Comparison of ENCODE assay signal across 7 cellular contexts in genomic region chr3:15291589-15292541, GRCh38. TPM values are rescaled to one million over a fixed set of nuclear protein-coding genes. Genes with fewer than 3 reads are reported as not detected.
A peak's percentile ranks its signal among the peaks of the same experiment; 100 is the strongest.
DNase-seq lines count a peak whose midpoint lies in the region; ATAC-seq, FAIRE-seq and TF ChIP-seq lines count a peak whose summit lies in the region.

No MANE protein-coding gene starts in this region.

- H3K9me3 ChIP-seq in small intestine (ENCODE audit: control insufficient read depth, low read depth): no peaks in the 10 kb centered on the region

- TF ChIP-seq CTCF in activated B cell treated with CpG ODN at 0.5 μM for 24 hours (IDR thresholded peaks at IDR 0.05): no peak

- no peaks in the 10 kb centered on the region for H3K27me3 Mint-ChIP-seq in activated B cell treated with CpG ODN at 0.5 μM for 24 hours
- H3K27me3 Mint-ChIP-seq in dendritic cell treated with granulocyte-macrophage colony-stimulating factor and Interleukin-4, amounts not matched to agents 40 ng/mL and 50 ng/mL, for 4 days: no peaks in the 10 kb centered on the region

- peak overlapping the region in 1 of 2 donors; percentile 79 for H3K27ac ChIP-seq in small intestine (ENCODE audit: low read depth in 1 of 2, low read length in 1 of 2)

- H3K4me1 ChIP-seq in small intestine (ENCODE audit: control insufficient read depth in 2 of 2, insufficient read depth in 1 of 2, low read depth in 1 of 2, low read length in 1 of 2): peaks cover 3 to 6% of the 10 kb centered on the region in 2 donors

- POLR2A ChIA-PET in activated B cell treated with CpG ODN at 0.5 μM for 24 hours (lab: Charles Lee): interaction anchor here (0.6 to 3.0 kb wide), 17 partner anchors 9 to 96 kb away, joined by 3 to 20 read pairs (median 4); partner anchors contain the start of gene SH3BP5

- 55 to 72% (median 58%) methylated on average over 6 of the region's 6 CpGs for WGBS in small intestine, 3 donors

- H3K36me3 Mint-ChIP-seq in activated B cell treated with CpG ODN at 0.5 μM for 24 hours (ENCODE audit: low read depth): peaks cover 29% of the 10 kb centered on the region
- H3K36me3 Mint-ChIP-seq in dendritic cell treated with granulocyte-macrophage colony-stimulating factor and Interleukin-4, amounts not matched to agents 40 ng/mL and 50 ng/mL, for 4 days (ENCODE audit: low read depth): no peaks in the 10 kb centered on the region

- H3K27ac Mint-ChIP-seq in activated B cell treated with CpG ODN at 0.5 μM for 24 hours: peak overlapping the region; percentile 91
- peak overlapping the region; percentile 94 for H3K27ac Mint-ChIP-seq in dendritic cell treated with granulocyte-macrophage colony-stimulating factor and Interleukin-4, amounts not matched to agents 40 ng/mL and 50 ng/mL, for 4 days

- H3K27me3 ChIP-seq in small intestine (ENCODE audit: control insufficient read depth in 2 of 2, insufficient read depth in 2 of 2, low read length in 2 of 2): no peaks in the 10 kb centered on the region

- peak; percentile 46 for DNase-seq in activated B cell treated with CpG ODN at 0.5 μM for 24 hours
- DNase-seq in small intestine: peak; percentile 44
- DNase-seq in NCI-H526 (lab: John Stamatoyannopoulos, UW): no peak
- no peak for DNase-seq in DMS53 (lab: John Stamatoyannopoulos, UW)

- H3K36me3 ChIP-seq in small intestine (ENCODE audit: control insufficient read depth in 2 of 2, insufficient read depth in 2 of 2, low read length in 2 of 2): no peaks in the 10 kb centered on the region

- peak; percentile 84 for ATAC-seq in GM19351 (IDR thresholded peaks at IDR 0.05; ENCODE audit: unreplicated experiment)
- peak; percentile 84 for ATAC-seq in HG03108 (IDR thresholded peaks at IDR 0.05; ENCODE audit: unreplicated experiment)
- ATAC-seq in activated B cell treated with CpG ODN at 0.5 μM for 24 hours (ENCODE audit: low read depth): peak; percentile 78

- H3K4me1 Mint-ChIP-seq in activated B cell treated with CpG ODN at 0.5 μM for 24 hours: peaks cover 97% of the 10 kb centered on the region
- H3K4me1 Mint-ChIP-seq in dendritic cell treated with granulocyte-macrophage colony-stimulating factor and Interleukin-4, amounts not matched to agents 40 ng/mL and 50 ng/mL, for 4 days (ENCODE audit: low read depth): peaks cover 88% of the 10 kb centered on the region

- CTCF ChIA-PET in activated B cell treated with CpG ODN at 0.5 μM for 24 hours (lab: Charles Lee): interaction anchor here (0.7 to 2.2 kb wide), 5 partner anchors 15 to 113 kb away, joined by 3 to 13 read pairs (median 5); partner anchors contain the start of gene SH3BP5

- H3K4me3 Mint-ChIP-seq in activated B cell treated with CpG ODN at 0.5 μM for 24 hours: peak overlapping the region; percentile 66
- H3K4me3 Mint-ChIP-seq in dendritic cell treated with granulocyte-macrophage colony-stimulating factor and Interleukin-4, amounts not matched to agents 40 ng/mL and 50 ng/mL, for 4 days: no peak overlapping the region

- intact Hi-C loops in activated B cell treated with CpG ODN at 0.5 μM for 24 hours (cut with micrococcal nuclease): loop anchor here (1.0 kb wide), 5 partner anchors 18 to 86 kb away; partner anchors contain the start of gene SH3BP5
- intact Hi-C loops in dendritic cell treated with granulocyte-macrophage colony-stimulating factor and Interleukin-4, amounts not matched to agents 40 ng/mL and 50 ng/mL, for 4 days (cut with micrococcal nuclease): no loop called here

- FAIRE-seq in small intestine (lab: Jason Lieb, UNC): no peak

- H3K9me3 Mint-ChIP-seq in activated B cell treated with CpG ODN at 0.5 μM for 24 hours: no peaks in the 10 kb centered on the region
- no peaks in the 10 kb centered on the region for H3K9me3 Mint-ChIP-seq in dendritic cell treated with granulocyte-macrophage colony-stimulating factor and Interleukin-4, amounts not matched to agents 40 ng/mL and 50 ng/mL, for 4 days

- H3K4me3 ChIP-seq in small intestine (ENCODE audit: low read depth in 1 of 2, low read length in 2 of 2): no peak overlapping the region

RNA-seq across cellular contexts. Expression of gene SH3BP5, which starts 40.5 kb away (rescaled TPM):
- 60.5 and 66.0 TPM in 2 replicates for total RNA-seq in activated B cell treated with CpG ODN at 0.5 μM for 24 hours
- 10 to 100 TPM in 2 of 3 donors, 1 to 10 TPM in 1; 4.9 to 24.0 (median 14.3) TPM for polyA plus RNA-seq in small intestine

Comparison
In these comparisons a context has a peak if more than half of its experiments do, and no peak if none do; other contexts are left out.
1. DNase-seq: peak in activated B cell treated with CpG ODN at 0.5 μM for 24 hours (single experiment) and small intestine (single experiment); none in NCI-H526 (0 of 2) and DMS53 (single experiment).
2. Peak in every context shown above with its lines, with median percentiles within 50 percentile points of each other: ATAC-seq.